1 cellular context compared by ENCODE assay signal in genomic region chr4:2756691-2757350, GRCh38.
TF ChIP-seq lines count a peak whose summit lies in the region.

No MANE protein-coding gene starts in this region.

TF ChIP-seq in IMR-90, 13 proteins besides CTCF, POLR2A, EP300 and RAD21:
- TF ChIP-seq NFE2L2 (IDR thresholded peaks at IDR 0.05; ENCODE audit: low read depth, low read length), result no peak
